In the genomic region with DNA sequence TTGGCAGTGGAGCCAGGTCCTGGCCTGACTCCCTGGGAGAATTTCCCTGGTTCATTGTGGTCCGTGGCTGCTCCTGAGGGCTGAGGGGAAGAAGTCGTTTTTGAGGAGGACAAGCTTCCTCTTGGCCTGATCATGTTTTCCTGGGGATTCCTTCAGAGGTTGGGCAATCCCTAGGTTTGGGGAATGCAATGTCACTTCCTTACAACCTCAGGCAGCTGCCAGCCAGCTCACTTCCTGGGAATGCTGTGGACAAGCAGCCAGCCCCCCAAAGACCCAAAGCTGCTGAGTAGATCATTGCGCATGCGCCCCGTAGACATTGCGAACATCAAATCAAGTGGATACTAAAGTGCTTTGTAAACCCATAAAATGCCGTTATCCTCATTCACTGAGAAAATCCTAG, we compare ENCODE assay signal across 17 cellular contexts. TPM values are rescaled to one million over a fixed set of nuclear protein-coding genes. Genes with fewer than 3 reads are reported as not detected.
DNase-seq lines count a peak whose midpoint lies in the region; ATAC-seq and TF ChIP-seq lines count a peak whose summit lies in the region.
"Had no signal": no experiment of that assay in that cellular context is flagged by ENCODE, and none has a peak within 500 bp of the region (broad histone marks: within the 10 kb centered on the region; RNA-seq: fewer than 3 reads in every experiment).

No MANE protein-coding gene starts in this region.

- H3K27me3 ChIP-seq in adipocyte (replicated peaks; ENCODE audit: control insufficient read depth, insufficient read depth, low read length) (peaks cover 4% of the 10 kb centered on the region), tibial artery (no peaks in the 10 kb centered on the region)
- H3K27me3 ChIP-seq: tibial nerve had no signal

- no peaks in the 10 kb centered on the region for H3K9me3 Mint-ChIP-seq in stimulated activated naive CD8-positive, alpha-beta T cell treated with anti-CD3 and anti-CD28 coated beads, Interleukin-15, Interleukin-2, amounts not matched to agents 100 ng/mL and 50 ng/mL, for 24 hours
- H3K9me3 Mint-ChIP-seq in stimulated activated naive CD8-positive, alpha-beta T cell treated with anti-CD3 and anti-CD28 coated beads, Interleukin-15, amount 100 ng/mL, for 72 hours: no peaks in the 10 kb centered on the region
- no peaks in the 10 kb centered on the region for H3K9me3 Mint-ChIP-seq in activated CD4-positive, alpha-beta T cell treated with anti-CD3 and anti-CD28 coated beads, Interleukin-2, amount 10 ng/mL, durations not matched to agents 24 days and 14 days
- H3K9me3 Mint-ChIP-seq: effector memory CD8-positive, alpha-beta T cell; GM23338 had no signal

- H3K9ac ChIP-seq in adipocyte (ENCODE audit: low read length): no peak overlapping the region

- no peaks in the 10 kb centered on the region for H3K36me3 Mint-ChIP-seq in stimulated activated naive CD8-positive, alpha-beta T cell treated with anti-CD3 and anti-CD28 coated beads, Interleukin-15, Interleukin-2, amounts not matched to agents 100 ng/mL and 50 ng/mL, for 24 hours (ENCODE audit: low read depth)
- no peaks in the 10 kb centered on the region for H3K36me3 Mint-ChIP-seq in activated CD4-positive, alpha-beta T cell treated with anti-CD3 and anti-CD28 coated beads, Interleukin-2, amount 10 ng/mL, durations not matched to agents 24 days and 14 days (ENCODE audit: low read depth)

- peak overlapping the region; percentile 50 for H3K27ac Mint-ChIP-seq in stimulated activated naive CD8-positive, alpha-beta T cell treated with anti-CD3 and anti-CD28 coated beads, Interleukin-15, Interleukin-2, amounts not matched to agents 100 ng/mL and 50 ng/mL, for 24 hours
- no peak overlapping the region for H3K27ac Mint-ChIP-seq in stimulated activated naive CD8-positive, alpha-beta T cell treated with anti-CD3 and anti-CD28 coated beads, Interleukin-15, amount 100 ng/mL, for 72 hours
- H3K27ac Mint-ChIP-seq in activated CD4-positive, alpha-beta T cell treated with anti-CD3 and anti-CD28 coated beads, Interleukin-2, amount 10 ng/mL, durations not matched to agents 24 days and 14 days: no peak overlapping the region
- H3K27ac Mint-ChIP-seq: effector memory CD8-positive, alpha-beta T cell; GM23338 had no signal

- no peak for ATAC-seq in stimulated activated naive CD8-positive, alpha-beta T cell treated with anti-CD3 and anti-CD28 coated beads, Interleukin-15, amount 100 ng/mL, for 72 hours
- ATAC-seq: effector memory CD8-positive, alpha-beta T cell; GM23338 had no signal

- no peak overlapping the region for H3K27ac ChIP-seq in tibial artery
- H3K27ac ChIP-seq: heart right ventricle, left ventricle myocardium inferior, neutrophil, tibial nerve had no signal

- DNase-seq in stimulated activated naive CD8-positive, alpha-beta T cell treated with anti-CD3 and anti-CD28 coated beads, Interleukin-15, amount 100 ng/mL, for 72 hours: no peak
- DNase-seq in adipocyte (ENCODE audit: low read depth) (peak; percentile 42), glomerular visceral epithelial cell (ENCODE audit: extremely low spot score) (peak; percentile 26), GM20000 (ENCODE audit: low spot score) (no peak), CD1c-positive myeloid dendritic cell (ENCODE audit: extremely low spot score) (no peak), tibial artery (no peak)
- no peak for DNase-seq in activated CD4-positive, alpha-beta T cell treated with anti-CD3 and anti-CD28 coated beads, Interleukin-2, amount 10 ng/mL, durations not matched to agents 24 days and 14 days
- DNase-seq: effector memory CD8-positive, alpha-beta T cell; heart right ventricle; left ventricle myocardium inferior; MM.1S; NCI-H2107; stimulated activated CD4-positive, alpha-beta T cell treated with anti-CD3 and anti-CD28 coated beads, Interleukin-12 subunit alpha, Interleukin-12 subunit beta, amount 100 ng/mL, for 4 hours had no signal

- no peak for TF ChIP-seq CTCF in GM20000 (IDR thresholded peaks at IDR 0.05; ENCODE audit: extremely low read depth, missing control alignments)
- no peak for TF ChIP-seq CTCF in tibial artery (IDR thresholded peaks at IDR 0.05)

- H3K4me3 Mint-ChIP-seq in stimulated activated naive CD8-positive, alpha-beta T cell treated with anti-CD3 and anti-CD28 coated beads, Interleukin-15, Interleukin-2, amounts not matched to agents 100 ng/mL and 50 ng/mL, for 24 hours: no peak overlapping the region
- H3K4me3 Mint-ChIP-seq in stimulated activated naive CD8-positive, alpha-beta T cell treated with anti-CD3 and anti-CD28 coated beads, Interleukin-15, amount 100 ng/mL, for 72 hours: no peak overlapping the region
- no peak overlapping the region for H3K4me3 Mint-ChIP-seq in activated CD4-positive, alpha-beta T cell treated with anti-CD3 and anti-CD28 coated beads, Interleukin-2, amount 10 ng/mL, durations not matched to agents 24 days and 14 days
- H3K4me3 Mint-ChIP-seq: effector memory CD8-positive, alpha-beta T cell; GM23338 had no signal

- H3K36me3 ChIP-seq in adipocyte (ENCODE audit: control insufficient read depth, insufficient read depth, low read length, severe bottlenecking): no peaks in the 10 kb centered on the region
- no peaks in the 10 kb centered on the region for H3K36me3 ChIP-seq in tibial artery
- H3K36me3 ChIP-seq: heart right ventricle, left ventricle myocardium inferior, neutrophil, tibial nerve had no signal

- no peaks in the 10 kb centered on the region for H3K27me3 Mint-ChIP-seq in stimulated activated naive CD8-positive, alpha-beta T cell treated with anti-CD3 and anti-CD28 coated beads, Interleukin-15, Interleukin-2, amounts not matched to agents 100 ng/mL and 50 ng/mL, for 24 hours
- H3K27me3 Mint-ChIP-seq in stimulated activated naive CD8-positive, alpha-beta T cell treated with anti-CD3 and anti-CD28 coated beads, Interleukin-15, amount 100 ng/mL, for 72 hours: no peaks in the 10 kb centered on the region
- peaks cover 4% of the 10 kb centered on the region for H3K27me3 Mint-ChIP-seq in activated CD4-positive, alpha-beta T cell treated with anti-CD3 and anti-CD28 coated beads, Interleukin-2, amount 10 ng/mL, durations not matched to agents 24 days and 14 days

- intact Hi-C loops in activated CD4-positive, alpha-beta T cell treated with anti-CD3 and anti-CD28 coated beads, Interleukin-2, amount 10 ng/mL, durations not matched to agents 24 days and 14 days (cut with micrococcal nuclease): no loop called here
- intact Hi-C loops in tibial artery (cut with DNase I; ENCODE audit: low total_unique reads): no loop called here

- H3K4me1 Mint-ChIP-seq in stimulated activated naive CD8-positive, alpha-beta T cell treated with anti-CD3 and anti-CD28 coated beads, Interleukin-15, Interleukin-2, amounts not matched to agents 100 ng/mL and 50 ng/mL, for 24 hours (ENCODE audit: low read depth): peaks cover 69% of the 10 kb centered on the region
- peaks cover 53% of the 10 kb centered on the region for H3K4me1 Mint-ChIP-seq in stimulated activated naive CD8-positive, alpha-beta T cell treated with anti-CD3 and anti-CD28 coated beads, Interleukin-15, amount 100 ng/mL, for 72 hours
- H3K4me1 Mint-ChIP-seq in activated CD4-positive, alpha-beta T cell treated with anti-CD3 and anti-CD28 coated beads, Interleukin-2, amount 10 ng/mL, durations not matched to agents 24 days and 14 days: peaks cover 29% of the 10 kb centered on the region

- H3K4me3 ChIP-seq in adipocyte (ENCODE audit: low read length): no peak overlapping the region
- H3K4me3 ChIP-seq in tibial artery: no peak overlapping the region
- H3K4me3 ChIP-seq: GM23338, heart right ventricle, left ventricle myocardium inferior, tibial nerve had no signal

- H3K9me3 ChIP-seq in adipocyte (ENCODE audit: control insufficient read depth, low read length): no peaks in the 10 kb centered on the region
- H3K9me3 ChIP-seq in tibial artery: no peaks in the 10 kb centered on the region
- H3K9me3 ChIP-seq: heart right ventricle, left ventricle myocardium inferior, neutrophil, tibial nerve had no signal

- H3K4me1 ChIP-seq in adipocyte (ENCODE audit: control insufficient read depth, insufficient read depth, low read length) (peaks cover 5% of the 10 kb centered on the region), tibial artery (no peaks in the 10 kb centered on the region)
- H3K4me1 ChIP-seq: left ventricle myocardium inferior, tibial nerve had no signal

RNA-seq across cellular contexts. Expression of gene DNMT3A, which starts 7.7 kb away (rescaled TPM):
- total RNA-seq in activated CD4-positive, alpha-beta T cell treated with anti-CD3 and anti-CD28 coated beads, Interleukin-2, amount 10 ng/mL, durations not matched to agents 24 days and 14 days: 97.4 and 102 TPM in 2 replicates

Comparison
In these comparisons a context has a peak if more than half of its experiments do, and no peak if none do; other contexts are left out.
1. DNase-seq: peak in adipocyte (single experiment) and glomerular visceral epithelial cell (single experiment); none in stimulated activated naive CD8-positive, alpha-beta T cell treated with anti-CD3 and anti-CD28 coated beads, Interleukin-15, amount 100 ng/mL, for 72 hours (0 of 2), GM20000 (single experiment), CD1c-positive myeloid dendritic cell (single experiment), activated CD4-positive, alpha-beta T cell treated with anti-CD3 and anti-CD28 coated beads, Interleukin-2, amount 10 ng/mL, durations not matched to agents 24 days and 14 days (single experiment) and tibial artery (0 of 2).